1 cellular context compared by ENCODE assay signal in the genomic region with DNA sequence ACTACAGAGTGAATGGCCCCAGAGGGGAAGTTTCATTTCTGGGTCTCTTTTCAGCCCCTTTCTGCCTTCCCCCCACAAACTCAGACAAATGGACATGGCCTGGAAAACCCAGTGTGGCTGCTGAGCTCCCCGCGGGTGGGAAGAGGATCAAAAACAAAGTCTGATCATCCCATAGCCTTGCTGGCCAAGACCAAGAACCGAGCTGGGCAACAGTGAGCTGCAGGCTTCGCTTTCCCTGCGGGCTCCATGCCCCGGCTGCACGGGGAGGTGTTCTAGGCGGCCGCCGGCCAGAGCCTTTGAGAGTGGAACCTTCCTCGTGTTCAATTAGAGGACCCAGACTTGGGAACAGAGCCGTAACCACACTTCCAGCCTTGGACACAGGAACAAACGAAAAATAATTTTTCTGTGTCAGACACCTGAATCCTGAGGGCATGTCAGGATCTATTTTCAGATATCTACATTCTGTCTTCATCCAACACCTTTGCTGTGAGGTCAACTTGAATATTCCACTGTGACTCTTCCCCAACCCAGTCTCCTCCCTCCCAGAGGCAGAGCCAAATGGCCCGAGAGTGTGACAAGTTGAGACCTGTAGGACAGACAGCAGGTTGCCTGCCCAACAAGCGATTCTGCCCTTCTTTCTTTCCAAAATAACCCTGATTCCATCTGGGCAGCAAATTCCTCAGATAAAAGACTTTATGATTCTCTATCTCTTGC.
TF ChIP-seq lines count a peak whose summit lies in the region.

No MANE protein-coding gene starts in this region.

TF ChIP-seq in HEK293, 187 proteins besides CTCF, POLR2A, EP300 and RAD21 (continued from another document):
- TF ChIP-seq ZBTB26 (tag by site-specific recombination; optimal IDR thresholded peaks at IDR 0.05), result no peak
